ENCODE assay signal across 26 cellular contexts in the genomic region with DNA sequence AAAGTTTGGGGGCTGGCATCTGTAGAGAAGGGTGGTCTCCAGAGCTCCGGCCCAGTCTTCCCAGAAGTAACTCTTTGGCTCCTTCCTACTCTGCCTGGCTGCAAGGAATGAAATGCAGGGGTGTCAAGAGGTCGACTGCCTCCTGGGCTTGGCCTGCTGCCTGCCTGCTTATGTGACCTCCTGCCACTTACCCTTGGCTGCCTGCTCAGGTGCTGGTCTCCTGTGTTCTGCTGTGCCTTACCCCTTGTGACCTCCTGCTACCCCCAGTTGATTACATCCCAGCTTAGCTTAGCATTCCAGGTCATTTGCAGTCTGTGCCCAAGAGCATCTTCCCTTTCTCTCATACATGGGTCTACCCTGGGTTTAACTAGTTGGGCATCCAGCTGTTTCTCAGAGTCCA.
"Had no signal": no experiment of that assay in that cellular context is flagged by ENCODE, and none has a peak within 500 bp of the region (broad histone marks: within the 10 kb centered on the region; RNA-seq: fewer than 3 reads in every experiment).

No MANE protein-coding gene starts in this region.

- H3K4me3 ChIP-seq: esophagus muscularis mucosa, gastrocnemius medialis, heart right ventricle had no signal

- H3K4me1 ChIP-seq: esophagus muscularis mucosa, foreskin keratinocyte, gastrocnemius medialis, heart right ventricle had no signal

- H3K36me3 ChIP-seq: brain microvascular endothelial cell, esophagus muscularis mucosa, gastrocnemius medialis, heart right ventricle had no signal

- H3K9me3 ChIP-seq: esophagus muscularis mucosa, gastrocnemius medialis, heart right ventricle had no signal

- H3K27ac ChIP-seq: brain microvascular endothelial cell, esophagus muscularis mucosa, foreskin keratinocyte, gastrocnemius medialis, heart right ventricle had no signal

- ATAC-seq: activated CD4-positive, alpha-beta T cell treated with anti-CD3 and anti-CD28 coated beads for 36 hours; activated CD8-positive, alpha-beta T cell treated with anti-CD3 and anti-CD28 coated beads, Interleukin-2, amount 10 ng/mL, durations not matched to agents 7 days and 5 days; activated naive CD4-positive, alpha-beta T cell treated with anti-CD3 and anti-CD28 coated beads, Interleukin-2, amount 50 U/mL, for 72 hours; activated T-cell treated with anti-CD3 and anti-CD28 coated beads, Interleukin-2, amount 50 U/mL, for 72 hours; effector memory CD8-positive, alpha-beta T cell; foreskin keratinocyte; gastrocnemius medialis; heart right ventricle had no signal

- DNase-seq: activated CD4-positive, alpha-beta memory T cell treated with anti-CD3 and anti-CD28 coated beads for 36 hours; activated CD4-positive, alpha-beta T cell treated with anti-CD3 and anti-CD28 coated beads for 36 hours; activated CD4-positive, alpha-beta T cell treated with anti-CD3 and anti-CD28 coated beads, Interleukin-2, amount 10 ng/mL, durations not matched to agents 24 days and 14 days; activated CD4-positive, CD25-positive, alpha-beta regulatory T cell; activated CD4-positive, CD25-positive, alpha-beta regulatory T cell treated with anti-CD3 and anti-CD28 coated beads, Interleukin-2, amount 50 U/mL, for 72 hours; activated CD8-positive, alpha-beta T cell treated with anti-CD3 and anti-CD28 coated beads, Interleukin-2, amount 10 ng/mL, durations not matched to agents 7 days and 5 days; activated gamma-delta T cell; activated naive CD4-positive, alpha-beta T cell; activated naive CD4-positive, alpha-beta T cell treated with anti-CD3 and anti-CD28 coated beads, Interleukin-2, amount 10 ng/mL, durations not matched to agents 7 days and 5 days; activated naive CD8-positive, alpha-beta T cell treated with anti-CD3 and anti-CD28 coated beads, Interleukin-2, amount 10 ng/mL, durations not matched to agents 7 days and 5 days; activated T-cell treated with anti-CD3 and anti-CD28 coated beads for 4 hours; activated T-cell treated with anti-CD3 and anti-CD28 coated beads, Interleukin-2, amount 50 U/mL, for 24 hours; activated T-cell treated with anti-CD3 and anti-CD28 coated beads, Interleukin-2, amount 50 U/mL, for 72 hours; brain microvascular endothelial cell; cortex of kidney; dermis blood vessel endothelial cell; effector CD4-positive, alpha-beta T cell; effector memory CD8-positive, alpha-beta T cell; erythroblast; foreskin keratinocyte; gastrocnemius medialis; glutamatergic neuron; heart right ventricle; T-helper 2 cell had no signal

- H3K27me3 ChIP-seq: brain microvascular endothelial cell, esophagus muscularis mucosa, foreskin keratinocyte, gastrocnemius medialis, heart right ventricle had no signal
